Comparison of ENCODE assay signal across 15 cellular contexts in genomic region chr14:64394423-64394822, GRCh38.
"Had no signal": no experiment of that assay in that cellular context is flagged by ENCODE, and none has a peak within 500 bp of the region (broad histone marks: within the 10 kb centered on the region; RNA-seq: fewer than 3 reads in every experiment).

No MANE protein-coding gene starts in this region.

- DNase-seq: activated CD4-positive, alpha-beta T cell treated with anti-CD3 and anti-CD28 coated beads for 4 hours; activated gamma-delta T cell; esophagus squamous epithelium; foreskin fibroblast; glutamatergic neuron; left cardiac atrium; mucosa of descending colon; naive thymus-derived CD8-positive, alpha-beta T cell; right cardiac atrium; tibial artery; WERI-Rb-1 had no signal

- H3K9me3 Mint-ChIP-seq: naive thymus-derived CD8-positive, alpha-beta T cell; stimulated activated effector memory CD8-positive, alpha-beta T cell treated with anti-CD3 and anti-CD28 coated beads, Interleukin-12 subunit alpha, Interleukin-12 subunit beta, amount 100 ng/mL, for 72 hours had no signal

- H3K27me3 ChIP-seq: breast epithelium, esophagus squamous epithelium, tibial artery, vagina had no signal

- H3K36me3 ChIP-seq: breast epithelium, vagina had no signal

- H3K27me3 Mint-ChIP-seq: activated naive CD8-positive, alpha-beta T cell; naive thymus-derived CD8-positive, alpha-beta T cell had no signal

- H3K4me3 ChIP-seq: breast epithelium, esophagus squamous epithelium, mucosa of descending colon, tibial artery, vagina had no signal

- H3K27ac Mint-ChIP-seq: activated naive CD8-positive, alpha-beta T cell; naive thymus-derived CD8-positive, alpha-beta T cell; stimulated activated effector memory CD8-positive, alpha-beta T cell treated with anti-CD3 and anti-CD28 coated beads, Interleukin-12 subunit alpha, Interleukin-12 subunit beta, amount 100 ng/mL, for 72 hours had no signal

- H3K27ac ChIP-seq: breast epithelium, esophagus squamous epithelium, tibial artery, vagina, WERI-Rb-1 had no signal

- H3K4me3 Mint-ChIP-seq: activated naive CD8-positive, alpha-beta T cell; naive thymus-derived CD8-positive, alpha-beta T cell; stimulated activated effector memory CD8-positive, alpha-beta T cell treated with anti-CD3 and anti-CD28 coated beads, Interleukin-12 subunit alpha, Interleukin-12 subunit beta, amount 100 ng/mL, for 72 hours had no signal

- H3K9me3 ChIP-seq: breast epithelium, esophagus squamous epithelium, mucosa of descending colon, tibial artery, vagina had no signal

- ATAC-seq: left cardiac atrium; naive thymus-derived CD8-positive, alpha-beta T cell; right cardiac atrium; stimulated activated effector memory CD8-positive, alpha-beta T cell treated with anti-CD3 and anti-CD28 coated beads, Interleukin-12 subunit alpha, Interleukin-12 subunit beta, amount 100 ng/mL, for 72 hours had no signal
